27 cellular contexts compared by ENCODE assay signal in genomic region chr2:117952237-117952636, GRCh38.
"Had no signal": no experiment of that assay in that cellular context is flagged by ENCODE, and none has a peak within 500 bp of the region (broad histone marks: within the 10 kb centered on the region; RNA-seq: fewer than 3 reads in every experiment).

No MANE protein-coding gene starts in this region.

- H3K4me2 ChIP-seq: PC-9 had no signal

- H3K27me3 ChIP-seq: brain microvascular endothelial cell had no signal

- H3K4me3 Mint-ChIP-seq: activated CD4-positive, alpha-beta memory T cell treated with anti-CD3 and anti-CD28 coated beads for 36 hours; activated CD4-positive, alpha-beta T cell treated with anti-CD3 and anti-CD28 coated beads, Interleukin-2, amount 10 ng/mL, durations not matched to agents 7 days and 5 days; activated naive CD4-positive, alpha-beta T cell treated with anti-CD3 and anti-CD28 coated beads, Interleukin-2, amount 10 ng/mL, durations not matched to agents 7 days and 5 days; activated naive CD8-positive, alpha-beta T cell; activated naive CD8-positive, alpha-beta T cell treated with anti-CD3 and anti-CD28 coated beads, Interleukin-2, amount 50 U/mL, for 24 hours; activated T-cell treated with anti-CD3 and anti-CD28 coated beads, Interleukin-2, amount 50 U/mL, for 4 hours; activated T-helper 1 cell treated with anti-CD3 and anti-CD28 coated beads, Interleukin-12 subunit alpha, Interleukin-12 subunit beta, Interleukin-2, Interleukin-4 antibody, amounts not matched to agents 30 ng/mL and 10 ng/mL and 1 ng/mL, durations not matched to agents 14 hours and 24 hours and 36 hours had no signal

- H3K9me3 Mint-ChIP-seq: activated CD4-positive, alpha-beta memory T cell treated with anti-CD3 and anti-CD28 coated beads for 36 hours; activated CD4-positive, alpha-beta T cell treated with anti-CD3 and anti-CD28 coated beads, Interleukin-2, amount 10 ng/mL, durations not matched to agents 7 days and 5 days; activated naive CD4-positive, alpha-beta T cell treated with anti-CD3 and anti-CD28 coated beads, Interleukin-2, amount 10 ng/mL, durations not matched to agents 7 days and 5 days; activated naive CD8-positive, alpha-beta T cell treated with anti-CD3 and anti-CD28 coated beads, Interleukin-2, amount 50 U/mL, for 24 hours; activated T-cell treated with anti-CD3 and anti-CD28 coated beads, Interleukin-2, amount 50 U/mL, for 4 hours; activated T-helper 1 cell treated with anti-CD3 and anti-CD28 coated beads, Interleukin-12 subunit alpha, Interleukin-12 subunit beta, Interleukin-2, Interleukin-4 antibody, amounts not matched to agents 30 ng/mL and 10 ng/mL and 1 ng/mL, durations not matched to agents 14 hours and 24 hours and 36 hours had no signal

- FAIRE-seq: RCC 7860 had no signal

- H3K4me1 Mint-ChIP-seq: activated CD4-positive, alpha-beta T cell treated with anti-CD3 and anti-CD28 coated beads, Interleukin-2, amount 10 ng/mL, durations not matched to agents 7 days and 5 days; activated naive CD4-positive, alpha-beta T cell treated with anti-CD3 and anti-CD28 coated beads, Interleukin-2, amount 10 ng/mL, durations not matched to agents 7 days and 5 days; activated naive CD8-positive, alpha-beta T cell treated with anti-CD3 and anti-CD28 coated beads, Interleukin-2, amount 50 U/mL, for 24 hours had no signal

- H3K4me3 ChIP-seq: PC-9 had no signal

- H3K27me3 Mint-ChIP-seq: activated CD4-positive, alpha-beta memory T cell treated with anti-CD3 and anti-CD28 coated beads for 36 hours; activated CD4-positive, alpha-beta T cell treated with anti-CD3 and anti-CD28 coated beads, Interleukin-2, amount 10 ng/mL, durations not matched to agents 7 days and 5 days; activated naive CD4-positive, alpha-beta T cell treated with anti-CD3 and anti-CD28 coated beads, Interleukin-2, amount 10 ng/mL, durations not matched to agents 7 days and 5 days; activated naive CD8-positive, alpha-beta T cell; activated naive CD8-positive, alpha-beta T cell treated with anti-CD3 and anti-CD28 coated beads, Interleukin-2, amount 50 U/mL, for 24 hours had no signal

- DNase-seq: activated CD4-positive, alpha-beta memory T cell treated with anti-CD3 and anti-CD28 coated beads for 36 hours; activated CD4-positive, alpha-beta T cell treated with anti-CD3 and anti-CD28 coated beads, Interleukin-2, amount 10 ng/mL, durations not matched to agents 7 days and 5 days; activated CD8-positive, alpha-beta memory T cell treated with anti-CD3 and anti-CD28 coated beads, Interleukin-2, amount 50 U/mL, for 4 hours; activated effector memory CD4-positive, alpha-beta T cell treated with Interleukin-2 at 50 U/mL for 16 hours; activated naive CD4-positive, alpha-beta T cell treated with anti-CD3 and anti-CD28 coated beads, Interleukin-2, amount 10 ng/mL, durations not matched to agents 7 days and 5 days; activated naive CD8-positive, alpha-beta T cell treated with anti-CD3 and anti-CD28 coated beads, Interleukin-2, amount 50 U/mL, for 24 hours; activated T-cell treated with anti-CD3 and anti-CD28 coated beads for 4 hours; activated T-cell treated with anti-CD3 and anti-CD28 coated beads, Interleukin-2, amount 50 U/mL, for 4 hours; anterior cingulate cortex; brain microvascular endothelial cell; central memory CD4-positive, alpha-beta T cell; NCI-H1105; NCI-H1417 treated with DMSO at 0.1 percent for 48 hours; NCI-H2029; NCI-H2227 treated with DMSO at 0.1 percent for 48 hours; NCI-H446; NCI-H524; NCI-H69; PC-9; Right ventricle myocardium superior; SW 1271; T-helper 1 cell; T1000; WERI-Rb-1 had no signal

- ATAC-seq: activated naive CD8-positive, alpha-beta T cell treated with anti-CD3 and anti-CD28 coated beads, Interleukin-2, amount 50 U/mL, for 24 hours; activated T-cell treated with anti-CD3 and anti-CD28 coated beads, Interleukin-2, amount 50 U/mL, for 4 hours had no signal

- H3K27ac Mint-ChIP-seq: activated CD4-positive, alpha-beta memory T cell treated with anti-CD3 and anti-CD28 coated beads for 36 hours; activated CD4-positive, alpha-beta T cell treated with anti-CD3 and anti-CD28 coated beads, Interleukin-2, amount 10 ng/mL, durations not matched to agents 7 days and 5 days; activated naive CD4-positive, alpha-beta T cell treated with anti-CD3 and anti-CD28 coated beads, Interleukin-2, amount 10 ng/mL, durations not matched to agents 7 days and 5 days; activated naive CD8-positive, alpha-beta T cell; activated naive CD8-positive, alpha-beta T cell treated with anti-CD3 and anti-CD28 coated beads, Interleukin-2, amount 50 U/mL, for 24 hours; activated T-helper 1 cell treated with anti-CD3 and anti-CD28 coated beads, Interleukin-12 subunit alpha, Interleukin-12 subunit beta, Interleukin-2, Interleukin-4 antibody, amounts not matched to agents 30 ng/mL and 10 ng/mL and 1 ng/mL, durations not matched to agents 14 hours and 24 hours and 36 hours had no signal

- H3K27ac ChIP-seq: brain microvascular endothelial cell, PC-9, WERI-Rb-1 had no signal

- H2AFZ ChIP-seq: PC-9 had no signal
